In the genomic region with DNA sequence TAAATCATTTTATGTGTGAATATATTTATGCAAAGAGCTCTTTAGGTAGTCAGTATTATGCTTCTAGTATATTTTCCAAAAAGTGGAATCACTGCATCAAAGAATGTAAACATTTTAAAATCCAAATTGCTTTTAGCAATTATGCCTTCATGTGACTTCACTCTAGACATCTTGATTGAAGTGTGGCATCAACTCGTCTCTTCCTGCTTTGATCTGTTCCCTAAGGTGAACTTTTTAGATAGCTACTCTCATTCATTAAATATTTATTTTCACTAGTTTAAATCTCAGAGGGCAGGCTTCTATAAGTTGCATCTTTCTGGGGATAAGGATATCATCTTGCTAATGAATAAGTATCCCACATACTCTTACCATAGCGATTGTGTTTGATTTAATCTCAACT, we compare ENCODE assay signal across 34 cellular contexts.
"Had no signal": no experiment of that assay in that cellular context is flagged by ENCODE, and none has a peak within 500 bp of the region (broad histone marks: within the 10 kb centered on the region; RNA-seq: fewer than 3 reads in every experiment).

No MANE protein-coding gene starts in this region.

- H3K36me3 ChIP-seq: MG63 had no signal

- H3K27me3 ChIP-seq: MG63 had no signal

- H3K27ac ChIP-seq: KMS-11 had no signal

- H3K4me2 ChIP-seq: KMS-11 had no signal

- H3K9ac ChIP-seq: KMS-11 had no signal

- DNase-seq: Karpas-422, Kasumi-1, MG63, MM.1S, MV-4-11, NCI-H1048, NCI-H1092, NCI-H1092 treated with DMSO at 0.1 percent for 48 hours, NCI-H1105, NCI-H1105 treated with DMSO at 0.1 percent for 48 hours, NCI-H1417, NCI-H1417 treated with DMSO at 0.1 percent for 48 hours, NCI-H1436, NCI-H1436 treated with DMSO at 0.1 percent for 48 hours, NCI-H146, NCI-H1694, NCI-H1694 treated with DMSO at 0.1 percent for 48 hours, NCI-H187, NCI-H187 treated with DMSO at 0.1 percent for 48 hours, NCI-H1930, NCI-H2029, NCI-H2029 treated with DMSO at 0.1 percent for 48 hours, NCI-H2081, NCI-H2081 treated with DMSO at 0.1 percent for 48 hours, NCI-H2107, NCI-H2171, NCI-H2171 treated with DMSO at 0.1 percent for 48 hours, NCI-H2227 treated with DMSO at 0.1 percent for 48 hours, NCI-H226, NCI-H345, NCI-H446, NCI-H446 treated with DMSO at 0.1 percent for 48 hours, NCI-H510A had no signal

- H3K4me3 ChIP-seq: MG63 had no signal

- H3K9me3 ChIP-seq: MG63 had no signal
